In genomic region chr1:21764615-21765423, GRCh38 we compare ENCODE assay signal across 10 cellular contexts. TPM values are rescaled to one million over a fixed set of nuclear protein-coding genes. Genes with fewer than 3 reads are reported as not detected.
DNase-seq lines count a peak whose midpoint lies in the region; ATAC-seq and TF ChIP-seq lines count a peak whose summit lies in the region.
"Had no signal": no experiment of that assay in that cellular context is flagged by ENCODE, and none has a peak within 500 bp of the region (broad histone marks: within the 10 kb centered on the region; RNA-seq: fewer than 3 reads in every experiment).

No MANE protein-coding gene starts in this region.

- H3K27me3 ChIP-seq in colonic mucosa: no peaks in the 10 kb centered on the region

- no peak overlapping the region for H3K27ac ChIP-seq in colonic mucosa

- no peak overlapping the region for H3K4me3 Mint-ChIP-seq in nephron progenitor cell

- no peaks in the 10 kb centered on the region for H3K9me3 Mint-ChIP-seq in nephron progenitor cell

- no peak for ATAC-seq in HG02642 (IDR thresholded peaks at IDR 0.05; ENCODE audit: poor library complexity, unreplicated experiment)

- intact Hi-C loops in colonic mucosa (cut with DNase I): no loop called here

- peak overlapping the region; percentile 18 for H3K27ac Mint-ChIP-seq in nephron progenitor cell

- H3K27me3 Mint-ChIP-seq in nephron progenitor cell (ENCODE audit: low read depth, poor library complexity): no peaks in the 10 kb centered on the region

- H3K4me3 ChIP-seq in cardiac fibroblast (replicated peaks in 1 of 2; ENCODE audit: low read depth in 2 of 2, low read length in 2 of 2) (no peak overlapping the region), colonic mucosa (no peak overlapping the region)

- TF ChIP-seq CTCF in cardiac fibroblast (IDR thresholded peaks at IDR 0.05; ENCODE audit: low read depth, low read length) (no peak), nephron progenitor cell (IDR thresholded peaks at IDR 0.05) (no peak), colonic mucosa (IDR thresholded peaks at IDR 0.05) (no peak)

- H3K36me3 ChIP-seq in colonic mucosa: no peaks in the 10 kb centered on the region

- H3K9ac ChIP-seq in colonic mucosa (ENCODE audit: low read depth in 2 of 2, low read length in 2 of 2): no peak overlapping the region

- peaks cover 5% of the 10 kb centered on the region for H3K36me3 Mint-ChIP-seq in nephron progenitor cell (ENCODE audit: low read depth)

- H3K9me3 ChIP-seq in colonic mucosa: no peaks in the 10 kb centered on the region

- DNase-seq in GM04504 (ENCODE audit: low read depth) (peak; percentile 90), NCI-H2107 (lab: John Stamatoyannopoulos, UW) (peak; percentile 23), cardiac fibroblast (ENCODE audit: low read depth in 2 of 2) (peak; percentile 97), nephron progenitor cell (no peak), colonic mucosa (no peak), NCI-H774 (lab: John Stamatoyannopoulos, UW) (no peak)
- no peak for DNase-seq in activated CD8-positive, alpha-beta memory T cell treated with anti-CD3 and anti-CD28 coated beads, Interleukin-2, amount 50 U/mL, for 4 hours

- no peaks in the 10 kb centered on the region for H3K4me1 ChIP-seq in colonic mucosa

- H3K4me1 Mint-ChIP-seq in nephron progenitor cell: peaks cover 23% of the 10 kb centered on the region

RNA-seq across cellular contexts. Expression of gene USP48, which starts 18.1 kb away (rescaled TPM):
- 10 to 100 TPM; 47.1 to 51.3 TPM for total RNA-seq in colonic mucosa

RNA-seq across cellular contexts. Expression of gene LDLRAD2, which starts 47.2 kb away (rescaled TPM):
- under 1 TPM; 0.08 to 0.25 TPM for total RNA-seq in colonic mucosa
- total RNA-seq: mononuclear cell; T-helper 1 cell treated with Interleukin-12 subunit alpha and Interleukin-12 subunit beta and Interleukin-4 antibody, amounts not matched to agents 30 ng/mL and 1 ng/mL, for 36 hours had no signal

Comparison
In these comparisons a context has a peak if more than half of its experiments do, and no peak if none do; other contexts are left out.
1. DNase-seq: peak in GM04504 (single experiment), NCI-H2107 (single experiment) and cardiac fibroblast (2 of 2); none in nephron progenitor cell (single experiment), colonic mucosa (single experiment), NCI-H774 (single experiment) and activated CD8-positive, alpha-beta memory T cell treated with anti-CD3 and anti-CD28 coated beads, Interleukin-2, amount 50 U/mL, for 4 hours (single experiment).